Comparison of ENCODE assay signal across 7 cellular contexts in the genomic region with DNA sequence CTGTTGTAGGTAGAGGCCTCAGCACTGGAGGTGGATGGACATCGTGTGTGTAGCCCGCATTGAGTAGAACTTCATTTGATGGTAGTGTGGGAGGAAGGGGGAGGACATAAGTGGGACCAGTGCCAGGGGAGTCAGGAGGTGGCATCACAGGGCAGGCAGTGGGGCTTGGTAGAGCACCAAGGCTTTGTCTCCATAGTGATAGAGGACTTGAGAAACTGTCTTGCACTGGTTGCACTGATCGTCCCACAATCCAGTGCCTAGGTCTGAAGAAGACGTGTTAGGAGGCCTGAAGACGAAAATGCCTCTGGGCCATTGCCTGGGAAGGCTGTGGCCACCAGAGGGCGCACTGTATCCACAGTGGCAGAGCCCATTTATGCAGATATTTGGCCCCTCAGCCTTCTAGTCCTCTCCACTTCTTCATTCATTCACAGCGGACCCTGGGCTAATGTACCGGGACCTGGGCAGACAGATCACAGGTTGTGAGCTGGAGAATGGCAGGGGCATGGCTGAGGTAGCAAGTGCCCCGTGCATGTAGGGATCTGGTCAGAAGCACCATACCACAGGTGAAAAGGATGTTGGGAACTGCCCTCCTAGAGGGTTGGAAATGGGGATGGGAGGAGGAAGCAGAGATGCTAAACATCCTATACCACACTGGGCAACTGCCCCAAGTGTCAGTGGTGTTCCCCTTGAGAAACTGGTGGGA.
DNase-seq lines count a peak whose midpoint lies in the region; ATAC-seq and TF ChIP-seq lines count a peak whose summit lies in the region.

No MANE protein-coding gene starts in this region.

- peak; percentile 61 for ATAC-seq in omental fat pad (ENCODE audit: low FRiP score)
- no peak for ATAC-seq in thoracic aorta (ENCODE audit: insufficient number of reproducible peaks, low FRiP score, low read depth)

- H3K27ac ChIP-seq in SJCRH30, result no peak overlapping the region
- H3K27ac ChIP-seq in thoracic aorta, result no peak overlapping the region

- no peaks in the 10 kb centered on the region for H3K9me3 ChIP-seq in MG63
- H3K9me3 ChIP-seq in SJCRH30 (replicated peaks), result no peaks in the 10 kb centered on the region
- no peaks in the 10 kb centered on the region for H3K9me3 ChIP-seq in thoracic aorta

- peak; percentile 59 for DNase-seq in MG63
- DNase-seq in SJCRH30, result peak; percentile 78 to 92
- DNase-seq in activated effector memory CD4-positive, alpha-beta T cell treated with anti-CD3 and anti-CD28 coated beads, Interleukin-2, amount 50 U/mL, for 16 hours, result peak; percentile 94
- DNase-seq in foreskin melanocyte, result peak; percentile 76
- peak; percentile 96 for DNase-seq in omental fat pad (ENCODE audit: low spot score)
- peak; percentile 48 for DNase-seq in thoracic aorta (ENCODE audit: low spot score)

- TF ChIP-seq CTCF in GM12875 (IDR thresholded peaks at IDR 0.05; ENCODE audit: borderline replicate concordance, insufficient read depth, low read depth, low read length) (peak; percentile 94), omental fat pad (IDR thresholded peaks at IDR 0.05) (peak in 2 of 3 donors; percentile 9 to 80), thoracic aorta (IDR thresholded peaks at IDR 0.05) (peak; percentile 97)

- H3K27me3 ChIP-seq in MG63 (no peaks in the 10 kb centered on the region), SJCRH30 (no peaks in the 10 kb centered on the region), thoracic aorta (replicated peaks; ENCODE audit: insufficient read depth) (no peaks in the 10 kb centered on the region)

- no peaks in the 10 kb centered on the region for H3K4me1 ChIP-seq in SJCRH30
- H3K4me1 ChIP-seq in thoracic aorta (ENCODE audit: control insufficient read depth in 1 of 2, low read depth in 2 of 2), result peaks cover 0 to 3% of the 10 kb centered on the region in 2 donors

- H3K36me3 ChIP-seq in MG63 (no peaks in the 10 kb centered on the region), SJCRH30 (peaks cover 3% of the 10 kb centered on the region), thoracic aorta (peaks cover 7% of the 10 kb centered on the region)

- H3K4me3 ChIP-seq in GM12875 (ENCODE audit: low read depth, low read length), result no peak overlapping the region
- H3K4me3 ChIP-seq in MG63, result no peak overlapping the region
- H3K4me3 ChIP-seq in SJCRH30, result no peak overlapping the region
- H3K4me3 ChIP-seq in thoracic aorta, result no peak overlapping the region

Comparison
In these comparisons a context has a peak if more than half of its experiments do, and no peak if none do; other contexts are left out.
1. CTCF ChIP-seq: peak in every context shown above with its lines; median percentile 97 in thoracic aorta; 94 in GM12875; 44 in omental fat pad.